Comparison of ENCODE assay signal across 6 cellular contexts in the genomic region with DNA sequence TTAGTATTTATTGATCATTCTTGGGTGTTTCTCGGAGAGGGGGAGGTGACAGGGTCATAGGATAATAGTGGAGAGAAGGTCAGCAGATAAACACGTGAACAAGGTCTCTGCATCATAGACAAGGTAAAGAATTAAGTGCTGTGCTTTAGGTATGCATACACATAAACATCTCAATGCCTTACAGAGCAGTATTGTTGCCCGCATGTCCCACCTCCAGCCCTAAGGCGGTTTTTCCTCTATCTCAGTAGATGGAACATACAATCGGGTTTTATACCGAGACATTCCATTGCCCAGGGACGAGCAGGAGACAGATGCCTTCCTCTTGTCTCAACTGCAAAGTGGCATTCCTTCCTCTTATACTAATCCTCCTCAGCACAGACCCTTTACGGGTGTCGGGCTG. TPM values are rescaled to one million over a fixed set of nuclear protein-coding genes. Genes with fewer than 3 reads are reported as not detected.
A peak's percentile ranks its signal among the peaks of the same experiment; 100 is the strongest.
DNase-seq lines count a peak whose midpoint lies in the region; ATAC-seq and TF ChIP-seq lines count a peak whose summit lies in the region.
"Not testable (repeated sequence)": the region's sequence is repeated elsewhere in the genome, so short reads cannot be mapped to it uniquely, and the experiment has no call there.

No MANE protein-coding gene starts in this region.

- peak; percentile 82 for DNase-seq in DMS79 treated with DMSO at 0.1 percent for 48 hours (lab: John Stamatoyannopoulos, UW)
- peak; percentile 61 for DNase-seq in NCI-H69 (lab: John Stamatoyannopoulos, UW)
- not testable (repeated sequence) for DNase-seq in WTC11 (ENCODE audit: low spot score); neuronal stem cell (ENCODE audit: low spot score)

- H3K4me1 Mint-ChIP-seq in WTC11 (peaks cover 16% of the 10 kb centered on the region), nephron (peaks cover 12% of the 10 kb centered on the region)

- H3K4ac ChIP-seq in neuronal stem cell (ENCODE audit: low read length): not testable (repeated sequence)

- CTCF ChIA-PET in WTC11 (lab: Charles Lee): not testable (repeated sequence)

- not testable (repeated sequence) for H2BK15ac ChIP-seq in neuronal stem cell (ENCODE audit: low read length)

- H3K4me1 ChIP-seq in HUES6 (ENCODE audit: control insufficient read depth, insufficient read depth, low read length) (peaks cover 33% of the 10 kb centered on the region), neuronal stem cell (ENCODE audit: control insufficient read depth in 2 of 2, insufficient read depth in 1 of 2, low read depth in 1 of 2, low read length in 2 of 2) (peaks cover 8 to 12% of the 10 kb centered on the region in 2 donors)

- H3K36me3 Mint-ChIP-seq in WTC11; nephron (ENCODE audit: low read depth): not testable (repeated sequence)

- H2BK12ac ChIP-seq in neuronal stem cell (ENCODE audit: low read length): not testable (repeated sequence)

- H3K18ac ChIP-seq in neuronal stem cell (ENCODE audit: low read length): not testable (repeated sequence)

- peak overlapping the region; percentile 6; the same call in 1 of the 2 replicates for H3K27ac Mint-ChIP-seq in WTC11
- H3K27ac Mint-ChIP-seq in nephron: peak overlapping the region in 2 of 3 experiments; percentile 80 to 86

- H3K36me3 ChIP-seq in HUES6 (ENCODE audit: control insufficient read depth, insufficient read depth, low read length); neuronal stem cell (replicated peaks in 1 of 2; ENCODE audit: control insufficient read depth in 2 of 2, insufficient read depth in 2 of 2, low read length in 2 of 2): not testable (repeated sequence)

- not testable (repeated sequence) for H2AK5ac ChIP-seq in neuronal stem cell (ENCODE audit: low read depth, low read length)

- peak overlapping the region; percentile 75; the same call in 1 of the 2 replicates for H3K27ac ChIP-seq in HUES6 (ENCODE audit: low read depth, low read length)
- not testable (repeated sequence) for H3K27ac ChIP-seq in neuronal stem cell (replicated peaks; ENCODE audit: low read length)

- POLR2A ChIA-PET in WTC11 (lab: Charles Lee): not testable (repeated sequence)

- not testable (repeated sequence) for H3K23ac ChIP-seq in neuronal stem cell (ENCODE audit: low read depth, low read length, poor library complexity)

- not testable (repeated sequence) for H3K4me3 Mint-ChIP-seq in WTC11, nephron

- not testable (repeated sequence) for H3K79me1 ChIP-seq in neuronal stem cell (ENCODE audit: low read depth, low read length)

- H2BK5ac ChIP-seq in neuronal stem cell (ENCODE audit: low read length): not testable (repeated sequence)

- H2AFZ ChIP-seq in neuronal stem cell (ENCODE audit: low read length): peak overlapping the region; percentile 4

- H3K9me3 Mint-ChIP-seq in WTC11, nephron: not testable (repeated sequence)

- H3K27me3 Mint-ChIP-seq in WTC11 (ENCODE audit: low read depth); nephron (ENCODE audit: low read depth): not testable (repeated sequence)

- H3K14ac ChIP-seq in neuronal stem cell (ENCODE audit: low read length): not testable (repeated sequence)

- no CpG with 5 or more reads among the region's 9 CpGs for WGBS in neuronal stem cell (ENCODE audit: extremely low coverage in 2 of 2, insufficient read length in 2 of 2, insufficient replicate concordance in 1 of 2), 2 donors

- not testable (repeated sequence) for H3K27me3 ChIP-seq in HUES6 (ENCODE audit: control insufficient read depth, insufficient read depth, low read length); neuronal stem cell (ENCODE audit: control insufficient read depth in 3 of 3, insufficient read depth in 3 of 3, low read depth in 1 of 3, low read length in 3 of 3)

- not testable (repeated sequence) for H4K8ac ChIP-seq in neuronal stem cell (ENCODE audit: low read depth, low read length)

- not testable (repeated sequence) for H4K91ac ChIP-seq in neuronal stem cell (ENCODE audit: low read depth, low read length, poor library complexity)

- H3K4me3 ChIP-seq in HUES6 (ENCODE audit: low read depth, low read length); neuronal stem cell (ENCODE audit: low read length in 2 of 2): not testable (repeated sequence)

- H3K4me2 ChIP-seq in neuronal stem cell (ENCODE audit: insufficient read depth, low read length, poor library complexity, severe bottlenecking): not testable (repeated sequence)

- H3K9me3 ChIP-seq in HUES6 (ENCODE audit: control insufficient read depth, insufficient read depth, low read depth, low read length); neuronal stem cell (replicated peaks in 1 of 2; ENCODE audit: control insufficient read depth in 2 of 2, insufficient read depth in 1 of 2, low read depth in 1 of 2, low read length in 2 of 2): not testable (repeated sequence)

- TF ChIP-seq CTCF in WTC11 (IDR thresholded peaks at IDR 0.05); nephron (IDR thresholded peaks at IDR 0.05; ENCODE audit: unreplicated experiment in 3 of 3): not testable (repeated sequence)

- not testable (repeated sequence) for H3K9ac ChIP-seq in HUES6 (ENCODE audit: low read length); neuronal stem cell (ENCODE audit: low read depth, low read length, poor library complexity)

- H2BK120ac ChIP-seq in neuronal stem cell (ENCODE audit: low read depth, low read length): not testable (repeated sequence)

- not testable (repeated sequence) for ATAC-seq in WTC11

RNA-seq across cellular contexts. Expression of a gene that starts 45.1 kb away (rescaled TPM):
- total RNA-seq in WTC11 (2021): 38.2 to 40.1 TPM (median 39.6 TPM) in 3 replicates
- polyA plus RNA-seq in neuronal stem cell (2013, experiment 1 of 2): 3.5 TPM
- polyA plus RNA-seq in neuronal stem cell (2013, experiment 2 of 2): 3.3 TPM

RNA-seq across cellular contexts. Expression of a gene that starts 46.3 kb away (rescaled TPM):
- total RNA-seq in WTC11 (2021): 14.5 to 18.8 TPM (median 17.8 TPM) in 3 replicates
- polyA plus RNA-seq in neuronal stem cell (2013, experiment 1 of 2): 7.8 TPM
- 8.5 TPM for polyA plus RNA-seq in neuronal stem cell (2013, experiment 2 of 2)

RNA-seq across cellular contexts. Expression of a gene that starts 46.3 kb away (rescaled TPM):
- 317 to 377 TPM (median 325 TPM) in 3 replicates for total RNA-seq in WTC11 (2021)
- polyA plus RNA-seq in neuronal stem cell (2013, experiment 1 of 2): 375 TPM
- polyA plus RNA-seq in neuronal stem cell (2013, experiment 2 of 2): 379 TPM
